1 cellular context compared by ENCODE assay signal in the genomic region with DNA sequence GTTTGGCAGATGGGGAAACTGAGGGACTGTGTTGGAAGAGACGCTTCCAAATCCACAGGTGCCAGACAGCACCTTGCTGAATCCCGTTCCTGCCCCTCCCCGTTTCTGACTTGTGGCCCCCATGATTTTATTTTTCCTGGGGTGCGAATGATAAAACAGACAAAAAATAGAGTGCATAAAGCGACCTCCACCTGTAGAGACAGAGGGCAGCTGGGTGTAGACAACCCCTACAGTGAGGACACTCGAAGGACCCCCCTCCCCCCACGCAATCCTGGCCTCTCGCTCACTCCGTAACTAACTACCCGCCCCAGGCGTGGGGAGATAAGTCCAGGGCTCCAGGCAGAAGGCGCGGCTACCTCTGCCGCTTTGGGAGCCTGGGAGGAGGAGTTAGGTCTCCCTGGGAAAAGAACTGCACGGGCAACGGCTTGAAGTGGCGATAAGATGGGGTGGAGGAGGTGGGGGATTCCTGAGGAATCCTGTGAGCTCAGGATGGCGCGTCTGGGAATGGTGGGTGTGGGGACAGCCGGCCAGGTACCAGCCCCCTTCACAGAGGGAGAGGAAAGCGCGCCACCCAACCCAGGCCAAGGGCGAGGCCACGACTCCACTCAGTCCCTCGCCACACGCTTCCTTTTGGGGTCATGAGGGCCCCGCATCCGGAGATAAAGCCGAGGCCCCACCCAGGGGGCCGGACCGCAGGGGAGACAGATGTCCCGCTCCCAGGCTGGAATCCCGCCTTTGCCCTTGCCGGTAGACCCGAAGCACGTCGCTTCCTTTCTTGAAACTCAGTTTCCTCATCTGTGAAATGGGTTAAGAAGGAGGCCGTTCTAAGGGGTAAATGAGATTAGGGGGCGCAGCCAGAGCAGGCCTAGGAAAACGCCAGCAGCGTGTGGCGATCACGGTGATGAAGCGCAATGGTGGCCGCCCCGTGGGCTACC.
A peak's percentile ranks its signal among the peaks of the same experiment; 100 is the strongest.
TF ChIP-seq lines count a peak whose summit lies in the region.

No MANE protein-coding gene starts in this region.

TF ChIP-seq in K562, 482 proteins besides CTCF, POLR2A, EP300 and RAD21 (continued from another document and continues in another):
- TF ChIP-seq, protein P1, sequence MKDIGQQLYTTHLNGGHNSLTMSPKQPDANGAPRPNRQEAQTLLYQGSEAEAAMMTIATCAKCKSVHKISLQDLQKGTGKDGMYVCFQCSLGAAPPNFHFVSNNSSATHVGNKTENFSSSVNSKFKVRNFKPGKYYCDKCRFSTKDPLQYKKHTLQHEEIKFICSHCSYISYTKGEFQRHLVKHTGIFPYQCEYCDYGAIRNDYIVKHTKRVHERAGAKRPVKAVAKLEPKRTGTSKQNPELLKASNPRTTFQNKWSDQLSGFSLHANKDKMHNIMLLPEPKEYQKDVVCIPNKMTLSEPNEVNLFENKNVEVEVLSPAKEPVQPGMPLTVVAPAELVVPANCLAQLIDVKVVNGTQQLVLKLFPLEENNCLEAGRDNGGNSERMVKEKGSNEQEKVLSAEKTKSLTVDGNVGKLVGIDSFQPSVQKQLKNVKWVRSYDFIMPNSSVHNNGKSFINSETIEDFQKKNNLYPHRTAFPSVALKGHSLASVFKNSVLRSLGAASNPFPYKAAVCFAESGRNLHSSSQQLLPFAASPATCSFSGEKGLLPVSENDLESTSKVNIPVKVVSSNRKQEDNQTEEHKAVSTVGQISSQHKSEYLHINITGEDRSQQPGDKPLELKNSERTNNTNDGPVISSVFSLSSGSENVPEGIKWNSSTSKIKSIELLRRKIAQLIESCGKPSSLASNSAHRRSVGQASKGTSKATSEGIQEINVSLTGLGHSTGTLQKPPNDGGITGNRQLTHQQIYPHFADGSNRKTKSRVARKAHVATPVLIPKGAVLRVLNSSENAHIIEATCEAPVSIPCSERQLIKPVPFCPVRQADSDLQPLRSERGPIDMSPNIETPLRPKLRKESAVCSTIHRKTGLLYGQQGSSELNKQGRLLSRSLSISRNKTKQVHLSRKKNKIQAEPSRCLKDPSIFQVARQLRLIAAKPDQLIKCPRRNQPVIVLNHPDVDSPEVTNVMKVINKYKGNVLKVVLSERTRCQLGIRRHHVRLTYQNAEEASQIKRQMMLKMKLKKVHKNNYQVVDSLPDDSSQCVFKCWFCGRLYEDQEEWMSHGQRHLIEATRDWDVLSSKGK (CRISPR knock-in tag; IDR thresholded peaks at IDR 0.05), result no peak
- TF ChIP-seq U2AF1 (optimal IDR thresholded peaks at IDR 0.05; ENCODE audit: low read depth, low read length) (no peak), RFX1 (IDR thresholded peaks at IDR 0.05) (no peak), ZNF184 (CRISPR knock-in tag; IDR thresholded peaks at IDR 0.05) (no peak), PCBP1 (IDR thresholded peaks at IDR 0.05; ENCODE audit: low read depth, low read length, poor library complexity, severe bottlenecking) (peak; percentile 51), RFX5 (IDR thresholded peaks at IDR 0.05; ENCODE audit: low read depth, low read length) (no peak), SMARCE1 (IDR thresholded peaks at IDR 0.05) (peak; percentile 52; the same call in 1 of the 2 replicates), ZNF75A (CRISPR knock-in tag; IDR thresholded peaks at IDR 0.05) (no peak), NFRKB (IDR thresholded peaks at IDR 0.05; ENCODE audit: low read depth) (peak; percentile 59; the same call in 1 of the 2 replicates), MCM2 (IDR thresholded peaks at IDR 0.05; ENCODE audit: low read depth) (no peak), ZNF316 (IDR thresholded peaks at IDR 0.05) (no peak), MIER1 (IDR thresholded peaks at IDR 0.05; ENCODE audit: low read depth) (no peak; the same call in 1 of the 2 replicates), PRMT5 (CRISPR knock-in tag; IDR thresholded peaks at IDR 0.05) (no peak), TEAD2 (tag; IDR thresholded peaks at IDR 0.05) (no peak), SMARCC2 (IDR thresholded peaks at IDR 0.05; ENCODE audit: low read depth) (no peak), SIN3B (IDR thresholded peaks at IDR 0.05; ENCODE audit: low read depth) (no peak), XRCC4 (IDR thresholded peaks at IDR 0.05; ENCODE audit: extremely low read depth, insufficient read depth, insufficient read length) (no peak), HNRNPK (IDR thresholded peaks at IDR 0.05; ENCODE audit: low read depth, low read length, poor library complexity, severe bottlenecking) (no peak), PTRF (tag; IDR thresholded peaks at IDR 0.05) (no peak), DNMT1 (IDR thresholded peaks at IDR 0.05) (no peak), COPS2 (conservative IDR thresholded peaks at IDR 0.05) (no peak), ZNF436 (CRISPR knock-in tag; IDR thresholded peaks at IDR 0.05) (no peak), FOXJ2 (tag; IDR thresholded peaks at IDR 0.05) (no peak), NR2C1 (IDR thresholded peaks at IDR 0.05) (no peak), NR2C1 (tag; IDR thresholded peaks at IDR 0.05) (peak; percentile 48; the same call in 1 of the 2 replicates), E2F4 (CRISPR knock-in tag; IDR thresholded peaks at IDR 0.05; ENCODE audit: low read depth) (no peak), ZNF445 (CRISPR knock-in tag; IDR thresholded peaks at IDR 0.05; ENCODE audit: low read depth) (no peak), FOXP1 (CRISPR knock-in tag; IDR thresholded peaks at IDR 0.05) (peak; percentile 55; the same call in 1 of the 2 replicates), PHF21A (IDR thresholded peaks at IDR 0.05; ENCODE audit: borderline replicate concordance, low read depth) (no peak; the same call in 1 of the 2 replicates), ZNF24 (IDR thresholded peaks at IDR 0.05) (no peak), YBX1 (IDR thresholded peaks at IDR 0.05) (no peak), FOS (IDR thresholded peaks at IDR 0.05; ENCODE audit: extremely low read depth, insufficient read length) (no peak), SNAPC5 (CRISPR knock-in tag; IDR thresholded peaks at IDR 0.05) (no peak)
- TF ChIP-seq, protein P2, sequence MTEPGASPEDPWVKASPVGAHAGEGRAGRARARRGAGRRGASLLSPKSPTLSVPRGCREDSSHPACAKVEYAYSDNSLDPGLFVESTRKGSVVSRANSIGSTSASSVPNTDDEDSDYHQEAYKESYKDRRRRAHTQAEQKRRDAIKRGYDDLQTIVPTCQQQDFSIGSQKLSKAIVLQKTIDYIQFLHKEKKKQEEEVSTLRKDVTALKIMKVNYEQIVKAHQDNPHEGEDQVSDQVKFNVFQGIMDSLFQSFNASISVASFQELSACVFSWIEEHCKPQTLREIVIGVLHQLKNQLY (CRISPR knock-in tag; conservative IDR thresholded peaks at IDR 0.05), result no peak
- TF ChIP-seq, protein P3, sequence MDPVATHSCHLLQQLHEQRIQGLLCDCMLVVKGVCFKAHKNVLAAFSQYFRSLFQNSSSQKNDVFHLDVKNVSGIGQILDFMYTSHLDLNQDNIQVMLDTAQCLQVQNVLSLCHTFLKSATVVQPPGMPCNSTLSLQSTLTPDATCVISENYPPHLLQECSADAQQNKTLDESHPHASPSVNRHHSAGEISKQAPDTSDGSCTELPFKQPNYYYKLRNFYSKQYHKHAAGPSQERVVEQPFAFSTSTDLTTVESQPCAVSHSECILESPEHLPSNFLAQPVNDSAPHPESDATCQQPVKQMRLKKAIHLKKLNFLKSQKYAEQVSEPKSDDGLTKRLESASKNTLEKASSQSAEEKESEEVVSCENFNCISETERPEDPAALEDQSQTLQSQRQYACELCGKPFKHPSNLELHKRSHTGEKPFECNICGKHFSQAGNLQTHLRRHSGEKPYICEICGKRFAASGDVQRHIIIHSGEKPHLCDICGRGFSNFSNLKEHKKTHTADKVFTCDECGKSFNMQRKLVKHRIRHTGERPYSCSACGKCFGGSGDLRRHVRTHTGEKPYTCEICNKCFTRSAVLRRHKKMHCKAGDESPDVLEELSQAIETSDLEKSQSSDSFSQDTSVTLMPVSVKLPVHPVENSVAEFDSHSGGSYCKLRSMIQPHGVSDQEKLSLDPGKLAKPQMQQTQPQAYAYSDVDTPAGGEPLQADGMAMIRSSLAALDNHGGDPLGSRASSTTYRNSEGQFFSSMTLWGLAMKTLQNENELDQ (CRISPR knock-in tag; IDR thresholded peaks at IDR 0.05; ENCODE audit: borderline replicate concordance), result no peak
- TF ChIP-seq, protein P4, sequence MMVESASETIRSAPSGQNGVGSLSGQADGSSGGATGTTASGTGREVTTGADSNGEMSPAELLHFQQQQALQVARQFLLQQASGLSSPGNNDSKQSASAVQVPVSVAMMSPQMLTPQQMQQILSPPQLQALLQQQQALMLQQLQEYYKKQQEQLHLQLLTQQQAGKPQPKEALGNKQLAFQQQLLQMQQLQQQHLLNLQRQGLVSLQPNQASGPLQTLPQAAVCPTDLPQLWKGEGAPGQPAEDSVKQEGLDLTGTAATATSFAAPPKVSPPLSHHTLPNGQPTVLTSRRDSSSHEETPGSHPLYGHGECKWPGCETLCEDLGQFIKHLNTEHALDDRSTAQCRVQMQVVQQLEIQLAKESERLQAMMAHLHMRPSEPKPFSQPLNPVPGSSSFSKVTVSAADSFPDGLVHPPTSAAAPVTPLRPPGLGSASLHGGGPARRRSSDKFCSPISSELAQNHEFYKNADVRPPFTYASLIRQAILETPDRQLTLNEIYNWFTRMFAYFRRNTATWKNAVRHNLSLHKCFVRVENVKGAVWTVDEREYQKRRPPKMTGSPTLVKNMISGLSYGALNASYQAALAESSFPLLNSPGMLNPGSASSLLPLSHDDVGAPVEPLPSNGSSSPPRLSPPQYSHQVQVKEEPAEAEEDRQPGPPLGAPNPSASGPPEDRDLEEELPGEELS (CRISPR knock-in tag; IDR thresholded peaks at IDR 0.05; ENCODE audit: borderline replicate concordance), result no peak
- TF ChIP-seq, protein P5, sequence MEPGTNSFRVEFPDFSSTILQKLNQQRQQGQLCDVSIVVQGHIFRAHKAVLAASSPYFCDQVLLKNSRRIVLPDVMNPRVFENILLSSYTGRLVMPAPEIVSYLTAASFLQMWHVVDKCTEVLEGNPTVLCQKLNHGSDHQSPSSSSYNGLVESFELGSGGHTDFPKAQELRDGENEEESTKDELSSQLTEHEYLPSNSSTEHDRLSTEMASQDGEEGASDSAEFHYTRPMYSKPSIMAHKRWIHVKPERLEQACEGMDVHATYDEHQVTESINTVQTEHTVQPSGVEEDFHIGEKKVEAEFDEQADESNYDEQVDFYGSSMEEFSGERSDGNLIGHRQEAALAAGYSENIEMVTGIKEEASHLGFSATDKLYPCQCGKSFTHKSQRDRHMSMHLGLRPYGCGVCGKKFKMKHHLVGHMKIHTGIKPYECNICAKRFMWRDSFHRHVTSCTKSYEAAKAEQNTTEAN (CRISPR knock-in tag; IDR thresholded peaks at IDR 0.05), result no peak
- TF ChIP-seq, protein P6, sequence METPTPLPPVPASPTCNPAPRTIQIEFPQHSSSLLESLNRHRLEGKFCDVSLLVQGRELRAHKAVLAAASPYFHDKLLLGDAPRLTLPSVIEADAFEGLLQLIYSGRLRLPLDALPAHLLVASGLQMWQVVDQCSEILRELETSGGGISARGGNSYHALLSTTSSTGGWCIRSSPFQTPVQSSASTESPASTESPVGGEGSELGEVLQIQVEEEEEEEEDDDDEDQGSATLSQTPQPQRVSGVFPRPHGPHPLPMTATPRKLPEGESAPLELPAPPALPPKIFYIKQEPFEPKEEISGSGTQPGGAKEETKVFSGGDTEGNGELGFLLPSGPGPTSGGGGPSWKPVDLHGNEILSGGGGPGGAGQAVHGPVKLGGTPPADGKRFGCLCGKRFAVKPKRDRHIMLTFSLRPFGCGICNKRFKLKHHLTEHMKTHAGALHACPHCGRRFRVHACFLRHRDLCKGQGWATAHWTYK (CRISPR knock-in tag; IDR thresholded peaks at IDR 0.05), result no peak
- TF ChIP-seq, protein P7, sequence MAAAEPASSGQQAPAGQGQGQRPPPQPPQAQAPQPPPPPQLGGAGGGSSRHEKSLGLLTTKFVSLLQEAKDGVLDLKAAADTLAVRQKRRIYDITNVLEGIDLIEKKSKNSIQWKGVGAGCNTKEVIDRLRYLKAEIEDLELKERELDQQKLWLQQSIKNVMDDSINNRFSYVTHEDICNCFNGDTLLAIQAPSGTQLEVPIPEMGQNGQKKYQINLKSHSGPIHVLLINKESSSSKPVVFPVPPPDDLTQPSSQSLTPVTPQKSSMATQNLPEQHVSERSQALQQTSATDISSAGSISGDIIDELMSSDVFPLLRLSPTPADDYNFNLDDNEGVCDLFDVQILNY (CRISPR knock-in tag; IDR thresholded peaks at IDR 0.05), result no peak
